ENCODE assay signal across 20 cellular contexts in the genomic region with DNA sequence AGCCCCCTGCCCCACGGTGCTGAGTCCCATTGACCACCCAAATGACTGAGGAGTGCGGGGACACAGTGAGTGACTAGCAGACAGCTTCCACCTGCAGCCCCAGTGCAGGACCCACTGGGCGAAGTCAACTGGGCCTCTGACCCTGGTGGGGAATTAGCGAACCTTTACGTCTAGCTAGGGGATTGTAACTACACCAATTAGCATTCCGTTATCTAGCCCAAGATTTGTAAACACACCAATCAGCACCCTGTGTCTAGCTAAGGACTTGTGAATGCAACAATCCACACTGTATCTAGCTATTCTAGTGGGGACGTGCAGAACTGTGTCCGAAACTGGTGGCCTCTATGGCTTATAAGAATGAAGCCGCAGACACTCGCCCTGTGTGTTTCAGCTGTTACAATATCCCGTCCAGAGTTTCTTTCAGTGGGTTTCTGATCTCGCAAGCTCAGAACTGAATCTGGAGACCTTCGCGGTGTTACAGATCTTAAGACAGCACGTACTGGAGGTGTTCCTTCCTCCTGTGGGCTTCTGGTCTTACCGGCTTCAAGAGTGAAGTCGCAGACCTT.
"Had no signal": no experiment of that assay in that cellular context is flagged by ENCODE, and none has a peak within 500 bp of the region (broad histone marks: within the 10 kb centered on the region; RNA-seq: fewer than 3 reads in every experiment).

No MANE protein-coding gene starts in this region.

- H3K27ac Mint-ChIP-seq: activated CD4-positive, alpha-beta memory T cell treated with anti-CD3 and anti-CD28 coated beads, Interleukin-2, amount 10 ng/mL, durations not matched to agents 7 days and 5 days; activated CD4-positive, alpha-beta T cell treated with anti-CD3 and anti-CD28 coated beads, Interleukin-2, amount 10 ng/mL, durations not matched to agents 24 days and 14 days; activated CD8-positive, alpha-beta memory T cell treated with anti-CD3 and anti-CD28 coated beads, Interleukin-2, amount 10 ng/mL, durations not matched to agents 7 days and 5 days; memory B cell; nephron progenitor cell; progenitor cell of endocrine pancreas had no signal

- H3K9me3 Mint-ChIP-seq: activated CD4-positive, alpha-beta memory T cell treated with anti-CD3 and anti-CD28 coated beads, Interleukin-2, amount 10 ng/mL, durations not matched to agents 7 days and 5 days; activated CD4-positive, alpha-beta T cell treated with anti-CD3 and anti-CD28 coated beads, Interleukin-2, amount 10 ng/mL, durations not matched to agents 24 days and 14 days; activated naive CD4-positive, alpha-beta T cell treated with anti-CD3 and anti-CD28 coated beads, Interleukin-2, amount 50 U/mL, for 24 hours; central memory CD8-positive, alpha-beta T cell; memory B cell had no signal

- H3K4me1 Mint-ChIP-seq: activated naive CD4-positive, alpha-beta T cell treated with anti-CD3 and anti-CD28 coated beads, Interleukin-2, amount 50 U/mL, for 24 hours; central memory CD8-positive, alpha-beta T cell had no signal

- ATAC-seq: activated CD8-positive, alpha-beta memory T cell treated with anti-CD3 and anti-CD28 coated beads, Interleukin-2, amount 10 ng/mL, durations not matched to agents 7 days and 5 days; mucosa of descending colon; SK-N-SH treated with all-trans-retinoic acid at 6 μM for 48 hours had no signal

- H3K36me3 ChIP-seq: adrenal gland, ascending aorta, gastroesophageal sphincter, thoracic aorta, upper lobe of left lung had no signal

- H3K36me3 Mint-ChIP-seq: activated CD8-positive, alpha-beta memory T cell treated with anti-CD3 and anti-CD28 coated beads, Interleukin-2, amount 10 ng/mL, durations not matched to agents 7 days and 5 days; activated naive CD4-positive, alpha-beta T cell treated with anti-CD3 and anti-CD28 coated beads, Interleukin-2, amount 50 U/mL, for 24 hours; memory B cell had no signal

- FAIRE-seq: islet of Langerhans had no signal

- H3K27ac ChIP-seq: adrenal gland, gastroesophageal sphincter, upper lobe of left lung had no signal

- H3K27me3 Mint-ChIP-seq: progenitor cell of endocrine pancreas had no signal

- H3K9me3 ChIP-seq: adrenal gland, ascending aorta, gastroesophageal sphincter, mucosa of descending colon, thoracic aorta, upper lobe of left lung had no signal

- H3K4me3 Mint-ChIP-seq: activated CD4-positive, alpha-beta memory T cell treated with anti-CD3 and anti-CD28 coated beads, Interleukin-2, amount 10 ng/mL, durations not matched to agents 7 days and 5 days; activated CD4-positive, alpha-beta T cell treated with anti-CD3 and anti-CD28 coated beads, Interleukin-2, amount 10 ng/mL, durations not matched to agents 24 days and 14 days; activated CD8-positive, alpha-beta memory T cell treated with anti-CD3 and anti-CD28 coated beads, Interleukin-2, amount 10 ng/mL, durations not matched to agents 7 days and 5 days; activated naive CD4-positive, alpha-beta T cell treated with anti-CD3 and anti-CD28 coated beads, Interleukin-2, amount 50 U/mL, for 24 hours; central memory CD8-positive, alpha-beta T cell; memory B cell; nephron progenitor cell had no signal

- H3K4me3 ChIP-seq: mucosa of descending colon had no signal

- H3K27me3 ChIP-seq: adrenal gland, ascending aorta, upper lobe of left lung had no signal

- DNase-seq: activated CD4-positive, alpha-beta memory T cell treated with anti-CD3 and anti-CD28 coated beads, Interleukin-2, amount 10 ng/mL, durations not matched to agents 7 days and 5 days; activated CD4-positive, alpha-beta T cell treated with anti-CD3 and anti-CD28 coated beads, Interleukin-2, amount 10 ng/mL, durations not matched to agents 24 days and 14 days; activated CD8-positive, alpha-beta memory T cell treated with anti-CD3 and anti-CD28 coated beads, Interleukin-2, amount 10 ng/mL, durations not matched to agents 7 days and 5 days; activated gamma-delta T cell treated with Interleukin-2 at 50 U/mL for 16 hours; head of caudate nucleus; mucosa of descending colon; nephron progenitor cell; stimulated activated CD4-positive, alpha-beta T cell treated with anti-CD3 and anti-CD28 coated beads, Interleukin-12 subunit alpha, Interleukin-12 subunit beta, amount 100 ng/mL, for 4 hours; stimulated activated CD4-positive, alpha-beta T cell treated with anti-CD3 and anti-CD28 coated beads, Interleukin-4, amount 100 ng/mL, for 4 hours had no signal
